1 cellular context compared by ENCODE assay signal in the genomic region with DNA sequence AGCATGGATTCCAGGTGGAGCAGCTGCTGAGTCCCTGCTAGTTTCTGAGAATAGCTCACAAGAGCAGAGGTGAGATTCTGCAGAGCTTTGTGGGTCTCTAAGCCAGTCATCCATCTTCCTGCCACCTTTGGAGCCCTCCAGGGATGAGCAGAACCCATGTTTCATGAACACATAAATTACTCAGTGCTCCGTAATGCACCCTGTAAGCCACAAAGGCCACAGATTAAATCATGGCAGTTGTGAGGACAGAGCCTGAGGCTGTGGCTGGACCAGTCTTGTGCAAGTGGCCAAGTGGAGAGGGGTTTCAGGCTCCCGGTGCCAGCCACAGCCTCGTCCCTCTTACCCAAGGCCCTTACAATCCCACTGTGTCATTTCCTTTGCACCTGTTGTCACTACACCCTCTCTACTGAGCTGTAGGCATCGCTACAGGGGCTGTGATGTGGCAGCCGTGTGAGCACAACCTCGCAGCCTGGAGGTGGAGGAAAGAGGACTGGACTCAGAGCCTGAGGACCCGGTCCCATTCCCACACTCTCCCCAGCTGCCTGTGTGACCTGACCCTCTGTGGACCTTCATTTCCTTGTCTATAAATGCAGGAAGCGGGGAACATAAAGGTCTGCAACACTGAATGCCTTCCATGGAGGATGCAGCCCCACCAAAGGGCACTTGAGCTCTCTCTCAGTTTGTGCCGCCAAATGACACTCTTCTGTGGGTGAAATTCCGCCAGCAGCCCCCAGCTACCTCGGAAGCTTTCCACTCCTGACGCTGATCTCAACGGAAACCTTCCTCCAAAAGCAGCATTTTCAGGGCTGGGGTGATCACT.
TF ChIP-seq lines count a peak whose summit lies in the region.

No MANE protein-coding gene starts in this region.

TF ChIP-seq in H1, 55 proteins besides CTCF, POLR2A, EP300 and RAD21:
- TF ChIP-seq BCL11A (IDR thresholded peaks at IDR 0.05; ENCODE audit: low read depth in 2 of 2, low read length in 2 of 2) (no peak), BACH1 (IDR thresholded peaks at IDR 0.05; ENCODE audit: low read length) (no peak), KDM5A (IDR thresholded peaks at IDR 0.05; ENCODE audit: low read length) (no peak), PHF8 (conservative IDR thresholded peaks at IDR 0.05; ENCODE audit: low read depth, low read length) (no peak), POLR2AphosphoS5 (IDR thresholded peaks at IDR 0.05; ENCODE audit: low read depth, low read length) (no peak), SIN3A (conservative IDR thresholded peaks at IDR 0.05 in 1 of 2, IDR thresholded peaks at IDR 0.05 in 1 of 2; ENCODE audit: low read depth in 1 of 2, low read length in 2 of 2) (no peak), CEBPB (IDR thresholded peaks at IDR 0.05; ENCODE audit: low read depth, low read length) (no peak), YY1 (IDR thresholded peaks at IDR 0.05; ENCODE audit: low read depth, low read length) (no peak), RNF2 (IDR thresholded peaks at IDR 0.05; ENCODE audit: borderline replicate concordance, low read depth, low read length, missing control alignments, poor library complexity, severe bottlenecking) (no peak), SIRT6 (IDR thresholded peaks at IDR 0.05; ENCODE audit: low read length) (no peak), SP4 (IDR thresholded peaks at IDR 0.05; ENCODE audit: low read length) (no peak), KDM1A (IDR thresholded peaks at IDR 0.05; ENCODE audit: borderline replicate concordance, low read length) (no peak), RFX5 (IDR thresholded peaks at IDR 0.05; ENCODE audit: borderline replicate concordance, low read depth, low read length) (no peak)
- TF ChIP-seq, protein P1, sequence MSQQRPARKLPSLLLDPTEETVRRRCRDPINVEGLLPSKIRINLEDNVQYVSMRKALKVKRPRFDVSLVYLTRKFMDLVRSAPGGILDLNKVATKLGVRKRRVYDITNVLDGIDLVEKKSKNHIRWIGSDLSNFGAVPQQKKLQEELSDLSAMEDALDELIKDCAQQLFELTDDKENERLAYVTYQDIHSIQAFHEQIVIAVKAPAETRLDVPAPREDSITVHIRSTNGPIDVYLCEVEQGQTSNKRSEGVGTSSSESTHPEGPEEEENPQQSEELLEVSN (IDR thresholded peaks at IDR 0.05), result no peak
- TF ChIP-seq, protein P2, sequence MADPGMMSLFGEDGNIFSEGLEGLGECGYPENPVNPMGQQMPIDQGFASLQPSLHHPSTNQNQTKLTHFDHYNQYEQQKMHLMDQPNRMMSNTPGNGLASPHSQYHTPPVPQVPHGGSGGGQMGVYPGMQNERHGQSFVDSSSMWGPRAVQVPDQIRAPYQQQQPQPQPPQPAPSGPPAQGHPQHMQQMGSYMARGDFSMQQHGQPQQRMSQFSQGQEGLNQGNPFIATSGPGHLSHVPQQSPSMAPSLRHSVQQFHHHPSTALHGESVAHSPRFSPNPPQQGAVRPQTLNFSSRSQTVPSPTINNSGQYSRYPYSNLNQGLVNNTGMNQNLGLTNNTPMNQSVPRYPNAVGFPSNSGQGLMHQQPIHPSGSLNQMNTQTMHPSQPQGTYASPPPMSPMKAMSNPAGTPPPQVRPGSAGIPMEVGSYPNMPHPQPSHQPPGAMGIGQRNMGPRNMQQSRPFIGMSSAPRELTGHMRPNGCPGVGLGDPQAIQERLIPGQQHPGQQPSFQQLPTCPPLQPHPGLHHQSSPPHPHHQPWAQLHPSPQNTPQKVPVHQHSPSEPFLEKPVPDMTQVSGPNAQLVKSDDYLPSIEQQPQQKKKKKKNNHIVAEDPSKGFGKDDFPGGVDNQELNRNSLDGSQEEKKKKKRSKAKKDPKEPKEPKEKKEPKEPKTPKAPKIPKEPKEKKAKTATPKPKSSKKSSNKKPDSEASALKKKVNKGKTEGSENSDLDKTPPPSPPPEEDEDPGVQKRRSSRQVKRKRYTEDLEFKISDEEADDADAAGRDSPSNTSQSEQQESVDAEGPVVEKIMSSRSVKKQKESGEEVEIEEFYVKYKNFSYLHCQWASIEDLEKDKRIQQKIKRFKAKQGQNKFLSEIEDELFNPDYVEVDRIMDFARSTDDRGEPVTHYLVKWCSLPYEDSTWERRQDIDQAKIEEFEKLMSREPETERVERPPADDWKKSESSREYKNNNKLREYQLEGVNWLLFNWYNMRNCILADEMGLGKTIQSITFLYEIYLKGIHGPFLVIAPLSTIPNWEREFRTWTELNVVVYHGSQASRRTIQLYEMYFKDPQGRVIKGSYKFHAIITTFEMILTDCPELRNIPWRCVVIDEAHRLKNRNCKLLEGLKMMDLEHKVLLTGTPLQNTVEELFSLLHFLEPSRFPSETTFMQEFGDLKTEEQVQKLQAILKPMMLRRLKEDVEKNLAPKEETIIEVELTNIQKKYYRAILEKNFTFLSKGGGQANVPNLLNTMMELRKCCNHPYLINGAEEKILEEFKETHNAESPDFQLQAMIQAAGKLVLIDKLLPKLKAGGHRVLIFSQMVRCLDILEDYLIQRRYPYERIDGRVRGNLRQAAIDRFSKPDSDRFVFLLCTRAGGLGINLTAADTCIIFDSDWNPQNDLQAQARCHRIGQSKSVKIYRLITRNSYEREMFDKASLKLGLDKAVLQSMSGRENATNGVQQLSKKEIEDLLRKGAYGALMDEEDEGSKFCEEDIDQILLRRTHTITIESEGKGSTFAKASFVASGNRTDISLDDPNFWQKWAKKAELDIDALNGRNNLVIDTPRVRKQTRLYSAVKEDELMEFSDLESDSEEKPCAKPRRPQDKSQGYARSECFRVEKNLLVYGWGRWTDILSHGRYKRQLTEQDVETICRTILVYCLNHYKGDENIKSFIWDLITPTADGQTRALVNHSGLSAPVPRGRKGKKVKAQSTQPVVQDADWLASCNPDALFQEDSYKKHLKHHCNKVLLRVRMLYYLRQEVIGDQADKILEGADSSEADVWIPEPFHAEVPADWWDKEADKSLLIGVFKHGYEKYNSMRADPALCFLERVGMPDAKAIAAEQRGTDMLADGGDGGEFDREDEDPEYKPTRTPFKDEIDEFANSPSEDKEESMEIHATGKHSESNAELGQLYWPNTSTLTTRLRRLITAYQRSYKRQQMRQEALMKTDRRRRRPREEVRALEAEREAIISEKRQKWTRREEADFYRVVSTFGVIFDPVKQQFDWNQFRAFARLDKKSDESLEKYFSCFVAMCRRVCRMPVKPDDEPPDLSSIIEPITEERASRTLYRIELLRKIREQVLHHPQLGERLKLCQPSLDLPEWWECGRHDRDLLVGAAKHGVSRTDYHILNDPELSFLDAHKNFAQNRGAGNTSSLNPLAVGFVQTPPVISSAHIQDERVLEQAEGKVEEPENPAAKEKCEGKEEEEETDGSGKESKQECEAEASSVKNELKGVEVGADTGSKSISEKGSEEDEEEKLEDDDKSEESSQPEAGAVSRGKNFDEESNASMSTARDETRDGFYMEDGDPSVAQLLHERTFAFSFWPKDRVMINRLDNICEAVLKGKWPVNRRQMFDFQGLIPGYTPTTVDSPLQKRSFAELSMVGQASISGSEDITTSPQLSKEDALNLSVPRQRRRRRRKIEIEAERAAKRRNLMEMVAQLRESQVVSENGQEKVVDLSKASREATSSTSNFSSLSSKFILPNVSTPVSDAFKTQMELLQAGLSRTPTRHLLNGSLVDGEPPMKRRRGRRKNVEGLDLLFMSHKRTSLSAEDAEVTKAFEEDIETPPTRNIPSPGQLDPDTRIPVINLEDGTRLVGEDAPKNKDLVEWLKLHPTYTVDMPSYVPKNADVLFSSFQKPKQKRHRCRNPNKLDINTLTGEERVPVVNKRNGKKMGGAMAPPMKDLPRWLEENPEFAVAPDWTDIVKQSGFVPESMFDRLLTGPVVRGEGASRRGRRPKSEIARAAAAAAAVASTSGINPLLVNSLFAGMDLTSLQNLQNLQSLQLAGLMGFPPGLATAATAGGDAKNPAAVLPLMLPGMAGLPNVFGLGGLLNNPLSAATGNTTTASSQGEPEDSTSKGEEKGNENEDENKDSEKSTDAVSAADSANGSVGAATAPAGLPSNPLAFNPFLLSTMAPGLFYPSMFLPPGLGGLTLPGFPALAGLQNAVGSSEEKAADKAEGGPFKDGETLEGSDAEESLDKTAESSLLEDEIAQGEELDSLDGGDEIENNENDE (IDR thresholded peaks at IDR 0.05; ENCODE audit: insufficient replicate concordance, low read length), result no peak
- TF ChIP-seq, protein P3, sequence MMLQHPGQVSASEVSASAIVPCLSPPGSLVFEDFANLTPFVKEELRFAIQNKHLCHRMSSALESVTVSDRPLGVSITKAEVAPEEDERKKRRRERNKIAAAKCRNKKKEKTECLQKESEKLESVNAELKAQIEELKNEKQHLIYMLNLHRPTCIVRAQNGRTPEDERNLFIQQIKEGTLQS (IDR thresholded peaks at IDR 0.05; ENCODE audit: insufficient read depth, low read depth, low read length), result no peak
TF ChIP-seq in H1: peak in this region for 0.
